12 cellular contexts compared by ENCODE assay signal in the genomic region with DNA sequence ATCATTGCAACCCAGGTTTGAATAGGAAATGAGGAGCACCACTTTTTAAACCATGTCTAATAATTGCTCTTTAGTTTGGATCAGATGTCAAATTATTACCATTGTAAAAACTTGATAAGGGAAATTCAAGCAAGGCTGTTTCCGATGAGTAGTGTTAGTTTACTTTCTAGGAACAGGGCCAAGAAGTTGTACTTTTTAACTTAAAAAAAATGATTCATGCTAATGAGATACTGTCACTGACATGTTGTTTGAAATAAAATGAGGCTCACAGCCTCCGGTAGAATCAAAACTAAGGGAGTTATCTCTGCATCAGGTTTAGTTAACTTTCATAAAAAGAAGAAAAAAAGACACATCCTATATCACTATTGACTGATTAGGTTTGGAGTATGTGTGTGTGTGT. TPM values are rescaled to one million over a fixed set of nuclear protein-coding genes. Genes with fewer than 3 reads are reported as not detected.
DNase-seq lines count a peak whose midpoint lies in the region; ATAC-seq, FAIRE-seq and TF ChIP-seq lines count a peak whose summit lies in the region.
"Had no signal": no experiment of that assay in that cellular context is flagged by ENCODE, and none has a peak within 500 bp of the region (broad histone marks: within the 10 kb centered on the region; RNA-seq: fewer than 3 reads in every experiment).

No MANE protein-coding gene starts in this region.

- CTCF ChIA-PET in activated CD4-positive, alpha-beta memory T cell treated with anti-CD3 and anti-CD28 coated beads, Interleukin-2, amount 10 ng/mL, durations not matched to agents 7 days and 5 days (lab: Charles Lee), result no interaction called here

- H3K9me3 Mint-ChIP-seq in HFFc6 (no peaks in the 10 kb centered on the region), progenitor cell of endocrine pancreas (ENCODE audit: low read depth) (no peaks in the 10 kb centered on the region)
- no peaks in the 10 kb centered on the region for H3K9me3 Mint-ChIP-seq in activated CD4-positive, alpha-beta memory T cell treated with anti-CD3 and anti-CD28 coated beads, Interleukin-2, amount 10 ng/mL, durations not matched to agents 7 days and 5 days
- H3K9me3 Mint-ChIP-seq: activated naive CD4-positive, alpha-beta T cell treated with anti-CD3 and anti-CD28 coated beads for 36 hours; CD14-positive monocyte; stimulated activated memory B cell treated with anti-CD40 and anti-IgM and Interleukin-4, amounts not matched to agents 10 μg/mL and 1 μg/mL and 100 μg/mL, for 72 hours had no signal

- H3K4me3 ChIP-seq in fibroblast of villous mesenchyme (ENCODE audit: low read depth, low read length), result no peak overlapping the region

- no peaks in the 10 kb centered on the region for H3K27me3 Mint-ChIP-seq in HFFc6 (ENCODE audit: insufficient read depth)
- H3K27me3 Mint-ChIP-seq in activated CD4-positive, alpha-beta memory T cell treated with anti-CD3 and anti-CD28 coated beads, Interleukin-2, amount 10 ng/mL, durations not matched to agents 7 days and 5 days, result no peaks in the 10 kb centered on the region
- peaks cover 33% of the 10 kb centered on the region for H3K27me3 Mint-ChIP-seq in progenitor cell of endocrine pancreas
- H3K27me3 Mint-ChIP-seq: stimulated activated memory B cell treated with anti-CD40 and anti-IgM and Interleukin-4, amounts not matched to agents 10 μg/mL and 1 μg/mL and 100 μg/mL, for 72 hours had no signal

- no peak for ATAC-seq in GM19463 (IDR thresholded peaks at IDR 0.05; ENCODE audit: unreplicated experiment)
- no peak for ATAC-seq in HG03025 (IDR thresholded peaks at IDR 0.05; ENCODE audit: low FRiP score, unreplicated experiment)
- ATAC-seq: stimulated activated memory B cell treated with anti-CD40 and anti-IgM and Interleukin-4, amounts not matched to agents 10 μg/mL and 1 μg/mL and 100 μg/mL, for 72 hours had no signal

- H3K36me3 Mint-ChIP-seq in HFFc6 (ENCODE audit: low read depth) (peaks cover 26% of the 10 kb centered on the region), progenitor cell of endocrine pancreas (ENCODE audit: insufficient read depth) (no peaks in the 10 kb centered on the region)
- H3K36me3 Mint-ChIP-seq in activated CD4-positive, alpha-beta memory T cell treated with anti-CD3 and anti-CD28 coated beads, Interleukin-2, amount 10 ng/mL, durations not matched to agents 7 days and 5 days (ENCODE audit: low read depth), result peaks cover 65% of the 10 kb centered on the region
- H3K36me3 Mint-ChIP-seq: stimulated activated memory B cell treated with anti-CD40 and anti-IgM and Interleukin-4, amounts not matched to agents 10 μg/mL and 1 μg/mL and 100 μg/mL, for 72 hours had no signal

- H3K4me1 Mint-ChIP-seq in HFFc6 (ENCODE audit: low read depth), result peaks cover 77% of the 10 kb centered on the region
- peaks cover 82% of the 10 kb centered on the region for H3K4me1 Mint-ChIP-seq in activated CD4-positive, alpha-beta memory T cell treated with anti-CD3 and anti-CD28 coated beads, Interleukin-2, amount 10 ng/mL, durations not matched to agents 7 days and 5 days
- peaks cover 2% of the 10 kb centered on the region for H3K4me1 Mint-ChIP-seq in progenitor cell of endocrine pancreas (ENCODE audit: low read depth)

- H3K27ac Mint-ChIP-seq in HFFc6, result peak overlapping the region; percentile 46; the same call in 1 of the 2 replicates
- peak overlapping the region; percentile 83 for H3K27ac Mint-ChIP-seq in activated CD4-positive, alpha-beta memory T cell treated with anti-CD3 and anti-CD28 coated beads, Interleukin-2, amount 10 ng/mL, durations not matched to agents 7 days and 5 days
- no peak overlapping the region for H3K27ac Mint-ChIP-seq in progenitor cell of endocrine pancreas
- H3K27ac Mint-ChIP-seq: activated naive CD4-positive, alpha-beta T cell treated with anti-CD3 and anti-CD28 coated beads for 36 hours; stimulated activated memory B cell treated with anti-CD40 and anti-IgM and Interleukin-4, amounts not matched to agents 10 μg/mL and 1 μg/mL and 100 μg/mL, for 72 hours had no signal

- H3K4me3 Mint-ChIP-seq in HFFc6, result peak overlapping the region; percentile 54
- H3K4me3 Mint-ChIP-seq in activated CD4-positive, alpha-beta memory T cell treated with anti-CD3 and anti-CD28 coated beads, Interleukin-2, amount 10 ng/mL, durations not matched to agents 7 days and 5 days, result peak overlapping the region; percentile 69
- H3K4me3 Mint-ChIP-seq in progenitor cell of endocrine pancreas (ENCODE audit: low read depth), result no peak overlapping the region
- H3K4me3 Mint-ChIP-seq: activated naive CD4-positive, alpha-beta T cell treated with anti-CD3 and anti-CD28 coated beads for 36 hours; CD14-positive monocyte; stimulated activated memory B cell treated with anti-CD40 and anti-IgM and Interleukin-4, amounts not matched to agents 10 μg/mL and 1 μg/mL and 100 μg/mL, for 72 hours had no signal

- DNase-seq in AG08396 (ENCODE audit: low spot score) (peak; percentile 38), HFFc6 (peak; percentile 72), fibroblast of villous mesenchyme (ENCODE audit: low read depth) (peak; percentile 77), progenitor cell of endocrine pancreas (ENCODE audit: low spot score, unreplicated experiment) (no peak), HTR-8/SVneo (ENCODE audit: insufficient read length, low spot score) (no peak)
- DNase-seq in activated CD4-positive, alpha-beta memory T cell treated with anti-CD3 and anti-CD28 coated beads, Interleukin-2, amount 10 ng/mL, durations not matched to agents 7 days and 5 days, result no peak
- DNase-seq: activated naive CD4-positive, alpha-beta T cell treated with anti-CD3 and anti-CD28 coated beads for 36 hours; NCI-H2029 treated with DMSO at 0.1 percent for 48 hours had no signal

- TF ChIP-seq CTCF in HFFc6 (IDR thresholded peaks at IDR 0.05) (no peak), fibroblast of villous mesenchyme (IDR thresholded peaks at IDR 0.05; ENCODE audit: insufficient read depth, low read depth, low read length) (no peak), progenitor cell of endocrine pancreas (IDR thresholded peaks at IDR 0.05; ENCODE audit: unreplicated experiment) (no peak)

- POLR2A ChIA-PET in activated CD4-positive, alpha-beta memory T cell treated with anti-CD3 and anti-CD28 coated beads, Interleukin-2, amount 10 ng/mL, durations not matched to agents 7 days and 5 days (lab: Charles Lee), result no interaction called here

- no peak for FAIRE-seq in HTR-8/SVneo (lab: Jason Lieb, UNC)

RNA-seq across cellular contexts. Expression of a gene that starts 55.2 kb away (rescaled TPM):
- 1 to 10 TPM; 5.6 to 8.2 (median 6.5) TPM for total RNA-seq in HFFc6 (2021; fragmentation: NEBNext Ultra II Directional; extraction: Animal tissue kit (Norgen Biotek cat#: 25700))
- 1 to 10 TPM; 7.4 to 9.7 TPM for total RNA-seq in activated CD4-positive, alpha-beta memory T cell treated with anti-CD3 and anti-CD28 coated beads, Interleukin-2, amount 10 ng/mL, durations not matched to agents 7 days and 5 days
- total RNA-seq in fibroblast of villous mesenchyme, result 7.8 and 10.0 TPM in 2 replicates
- 40.5 and 41.1 TPM in 2 replicates for total RNA-seq in progenitor cell of endocrine pancreas

Comparison
In these comparisons a context has a peak if more than half of its experiments do, and no peak if none do; other contexts are left out.
1. DNase-seq: peak in AG08396 (single experiment), HFFc6 (single experiment) and fibroblast of villous mesenchyme (single experiment); none in activated CD4-positive, alpha-beta memory T cell treated with anti-CD3 and anti-CD28 coated beads, Interleukin-2, amount 10 ng/mL, durations not matched to agents 7 days and 5 days (single experiment), progenitor cell of endocrine pancreas (single experiment) and HTR-8/SVneo (single experiment).